15 cellular contexts compared by ENCODE assay signal in the genomic region with DNA sequence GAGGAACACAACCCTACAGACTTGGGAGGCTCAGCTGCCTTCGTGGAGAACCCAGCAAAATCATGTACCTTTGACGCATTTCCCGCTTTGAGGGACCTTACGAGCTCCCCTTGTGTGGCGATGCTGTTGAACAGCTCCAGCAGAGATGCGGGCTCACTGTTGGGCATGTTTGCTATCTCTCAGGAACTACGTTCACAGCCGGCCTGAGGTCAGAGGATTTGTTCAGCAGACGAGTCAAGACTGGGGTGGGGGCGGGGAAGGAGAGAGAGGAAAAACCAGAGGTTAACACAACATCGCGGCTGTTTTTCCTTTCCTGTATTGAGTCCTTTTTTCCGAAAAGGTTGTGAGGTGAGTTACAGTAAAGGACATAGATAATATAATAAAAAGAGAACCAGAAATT. TPM values are rescaled to one million over a fixed set of nuclear protein-coding genes. Genes with fewer than 3 reads are reported as not detected.
"Had no signal": no experiment of that assay in that cellular context is flagged by ENCODE, and none has a peak within 500 bp of the region (broad histone marks: within the 10 kb centered on the region; RNA-seq: fewer than 3 reads in every experiment).

No MANE protein-coding gene starts in this region.

- H3K27me3 Mint-ChIP-seq: dendritic cell treated with granulocyte-macrophage colony-stimulating factor and Interleukin-4, amounts not matched to agents 40 ng/mL and 50 ng/mL, for 4 days; T-cell had no signal

- H3K4me3 Mint-ChIP-seq: dendritic cell treated with granulocyte-macrophage colony-stimulating factor and Interleukin-4, amounts not matched to agents 40 ng/mL and 50 ng/mL, for 4 days; nephron; T-cell had no signal

- H3K4me3 ChIP-seq: esophagus muscularis mucosa, thyroid gland, uterus had no signal

- H3K9me3 Mint-ChIP-seq: activated naive CD4-positive, alpha-beta T cell treated with anti-CD3 and anti-CD28 coated beads, Interleukin-2, amount 50 U/mL, for 72 hours; dendritic cell treated with granulocyte-macrophage colony-stimulating factor and Interleukin-4, amounts not matched to agents 40 ng/mL and 50 ng/mL, for 4 days; nephron; T-cell had no signal

- ATAC-seq: activated naive CD4-positive, alpha-beta T cell treated with anti-CD3 and anti-CD28 coated beads, Interleukin-2, amount 50 U/mL, for 72 hours; T-cell had no signal

- DNase-seq: activated CD4-positive, alpha-beta T cell treated with anti-CD3 and anti-CD28 coated beads for 4 hours; brain microvascular endothelial cell; mammary epithelial cell; stimulated activated CD4-positive, alpha-beta T cell treated with anti-CD3 and anti-CD28 coated beads, Interleukin-4, amount 100 ng/mL, for 1 hour; stimulated activated CD8-positive, alpha-beta memory T cell treated with anti-CD3 and anti-CD28 coated beads, Interleukin-4, amount 100 ng/mL, for 48 hours; T-cell; T1000; thyroid gland; uterus had no signal

- H3K9me3 ChIP-seq: esophagus muscularis mucosa, thyroid gland, uterus had no signal

- H3K4me1 ChIP-seq: thyroid gland, uterus had no signal

- H3K27ac Mint-ChIP-seq: dendritic cell treated with granulocyte-macrophage colony-stimulating factor and Interleukin-4, amounts not matched to agents 40 ng/mL and 50 ng/mL, for 4 days; nephron; T-cell had no signal

- H3K27me3 ChIP-seq: brain microvascular endothelial cell, esophagus muscularis mucosa, thyroid gland, uterus had no signal

- H3K27ac ChIP-seq: brain microvascular endothelial cell, esophagus muscularis mucosa, thyroid gland, uterus had no signal

- H3K36me3 ChIP-seq: uterus had no signal

RNA-seq across cellular contexts. Expression of a gene that starts 45.9 kb away (rescaled TPM):
- total RNA-seq: esophagus muscularis mucosa, fibroblast of villous mesenchyme, mammary epithelial cell, pulmonary artery endothelial cell, thyroid gland, uterus had no signal
- polyA plus RNA-seq: mammary epithelial cell had no signal
